Comparison of ENCODE assay signal across 20 cellular contexts in genomic region chr6:149087898-149088297, GRCh38.
A peak's percentile ranks its signal among the peaks of the same experiment; 100 is the strongest.
DNase-seq lines count a peak whose midpoint lies in the region; ATAC-seq, FAIRE-seq and TF ChIP-seq lines count a peak whose summit lies in the region.
"Had no signal": no experiment of that assay in that cellular context is flagged by ENCODE, and none has a peak within 500 bp of the region (broad histone marks: within the 10 kb centered on the region; RNA-seq: fewer than 3 reads in every experiment).

No MANE protein-coding gene starts in this region.

- no peaks in the 10 kb centered on the region for H3K27me3 Mint-ChIP-seq in activated CD4-positive, alpha-beta memory T cell treated with anti-CD3 and anti-CD28 coated beads, Interleukin-2, amount 10 ng/mL, durations not matched to agents 7 days and 5 days
- H3K27me3 Mint-ChIP-seq in activated CD4-positive, alpha-beta memory T cell treated with anti-CD3 and anti-CD28 coated beads for 36 hours, result no peaks in the 10 kb centered on the region
- H3K27me3 Mint-ChIP-seq in activated T-helper 1 cell treated with anti-CD3 and anti-CD28 coated beads, Interleukin-12 subunit alpha, Interleukin-12 subunit beta, Interleukin-2, Interleukin-4 antibody, amounts not matched to agents 30 ng/mL and 10 ng/mL and 1 ng/mL, durations not matched to agents 14 hours and 24 hours and 36 hours (ENCODE audit: insufficient read depth), result no peaks in the 10 kb centered on the region
- H3K27me3 Mint-ChIP-seq: CD4-positive, alpha-beta memory T cell had no signal

- CTCF ChIA-PET in activated CD4-positive, alpha-beta memory T cell treated with anti-CD3 and anti-CD28 coated beads, Interleukin-2, amount 10 ng/mL, durations not matched to agents 7 days and 5 days (lab: Charles Lee), result interaction anchor here (1.0 to 1.9 kb wide), 2 partner anchors 66 to 344 kb away, joined by 3 to 8 read pairs; no protein-coding TSS in a partner anchor
- CTCF ChIA-PET in activated CD4-positive, alpha-beta memory T cell treated with anti-CD3 and anti-CD28 coated beads for 36 hours (lab: Charles Lee), result interaction anchor here (0.8 kb wide), 1 partner anchor 56 kb away, joined by 3 read pairs; no protein-coding TSS in a partner anchor

- H3K4me1 Mint-ChIP-seq in activated CD4-positive, alpha-beta memory T cell treated with anti-CD3 and anti-CD28 coated beads, Interleukin-2, amount 10 ng/mL, durations not matched to agents 7 days and 5 days, result peaks cover 75% of the 10 kb centered on the region
- peaks cover 51% of the 10 kb centered on the region for H3K4me1 Mint-ChIP-seq in activated CD4-positive, alpha-beta memory T cell treated with anti-CD3 and anti-CD28 coated beads for 36 hours (ENCODE audit: low read depth)
- peaks cover 83% of the 10 kb centered on the region for H3K4me1 Mint-ChIP-seq in activated T-helper 1 cell treated with anti-CD3 and anti-CD28 coated beads, Interleukin-12 subunit alpha, Interleukin-12 subunit beta, Interleukin-2, Interleukin-4 antibody, amounts not matched to agents 30 ng/mL and 10 ng/mL and 1 ng/mL, durations not matched to agents 14 hours and 24 hours and 36 hours (ENCODE audit: low read depth)
- peaks cover 35% of the 10 kb centered on the region for H3K4me1 Mint-ChIP-seq in stimulated activated effector memory CD8-positive, alpha-beta T cell treated with anti-CD3 and anti-CD28 coated beads, Interleukin-12 subunit alpha, Interleukin-12 subunit beta, amount 100 ng/mL, for 72 hours

- no peak for FAIRE-seq in urothelium cell line (lab: Jason Lieb, UNC)
- FAIRE-seq: A204.1, GM12892, HepG2, HTR-8/SVneo had no signal

- no peak for DNase-seq in activated CD4-positive, alpha-beta memory T cell treated with anti-CD3 and anti-CD28 coated beads, Interleukin-2, amount 10 ng/mL, durations not matched to agents 7 days and 5 days
- no peak for DNase-seq in activated CD4-positive, alpha-beta memory T cell treated with anti-CD3 and anti-CD28 coated beads for 36 hours
- DNase-seq in activated T-helper 1 cell treated with anti-CD3 and anti-CD28 coated beads, Interleukin-12 subunit alpha, Interleukin-12 subunit beta, Interleukin-2, Interleukin-4 antibody, amounts not matched to agents 30 ng/mL and 10 ng/mL and 1 ng/mL, durations not matched to agents 14 hours and 24 hours and 36 hours (ENCODE audit: low spot score), result no peak
- peak; percentile 51 for DNase-seq in epithelial cell of esophagus (ENCODE audit: low read depth)
- DNase-seq in stimulated activated effector memory CD8-positive, alpha-beta T cell treated with anti-CD3 and anti-CD28 coated beads, Interleukin-12 subunit alpha, Interleukin-12 subunit beta, amount 100 ng/mL, for 72 hours (ENCODE audit: low spot score in 2 of 2), result peak in 1 of 2 donors; percentile 47
- no peak for DNase-seq in urothelium cell line (ENCODE audit: low spot score)
- no peak for DNase-seq in stimulated activated naive CD4-positive, alpha-beta T cell (lab: John Stamatoyannopoulos, UW)
- DNase-seq in GOT3 (lab: John Stamatoyannopoulos, UW), result no peak
- DNase-seq: C1 segment of cervical spinal cord; CD4-positive, alpha-beta memory T cell; DMS153; DMS79 treated with DMSO at 0.1 percent for 48 hours; GDM1; HCEC 1CT; HFFc6 had no signal

- H3K4me3 Mint-ChIP-seq in activated CD4-positive, alpha-beta memory T cell treated with anti-CD3 and anti-CD28 coated beads, Interleukin-2, amount 10 ng/mL, durations not matched to agents 7 days and 5 days, result no peak overlapping the region
- H3K4me3 Mint-ChIP-seq in activated CD4-positive, alpha-beta memory T cell treated with anti-CD3 and anti-CD28 coated beads for 36 hours, result no peak overlapping the region
- no peak overlapping the region for H3K4me3 Mint-ChIP-seq in activated T-helper 1 cell treated with anti-CD3 and anti-CD28 coated beads, Interleukin-12 subunit alpha, Interleukin-12 subunit beta, Interleukin-2, Interleukin-4 antibody, amounts not matched to agents 30 ng/mL and 10 ng/mL and 1 ng/mL, durations not matched to agents 14 hours and 24 hours and 36 hours
- no peak overlapping the region for H3K4me3 Mint-ChIP-seq in stimulated activated effector memory CD8-positive, alpha-beta T cell treated with anti-CD3 and anti-CD28 coated beads, Interleukin-12 subunit alpha, Interleukin-12 subunit beta, amount 100 ng/mL, for 72 hours
- H3K4me3 Mint-ChIP-seq: B cell; CD4-positive, alpha-beta memory T cell; HFFc6 had no signal

- peaks cover 44% of the 10 kb centered on the region for H3K36me3 Mint-ChIP-seq in activated CD4-positive, alpha-beta memory T cell treated with anti-CD3 and anti-CD28 coated beads, Interleukin-2, amount 10 ng/mL, durations not matched to agents 7 days and 5 days (ENCODE audit: low read depth)
- no peaks in the 10 kb centered on the region for H3K36me3 Mint-ChIP-seq in activated CD4-positive, alpha-beta memory T cell treated with anti-CD3 and anti-CD28 coated beads for 36 hours
- H3K36me3 Mint-ChIP-seq in activated T-helper 1 cell treated with anti-CD3 and anti-CD28 coated beads, Interleukin-12 subunit alpha, Interleukin-12 subunit beta, Interleukin-2, Interleukin-4 antibody, amounts not matched to agents 30 ng/mL and 10 ng/mL and 1 ng/mL, durations not matched to agents 14 hours and 24 hours and 36 hours (ENCODE audit: low read depth), result peaks cover 18% of the 10 kb centered on the region
- H3K36me3 Mint-ChIP-seq in stimulated activated effector memory CD8-positive, alpha-beta T cell treated with anti-CD3 and anti-CD28 coated beads, Interleukin-12 subunit alpha, Interleukin-12 subunit beta, amount 100 ng/mL, for 72 hours, result no peaks in the 10 kb centered on the region
- H3K36me3 Mint-ChIP-seq: CD4-positive, alpha-beta memory T cell had no signal

- ATAC-seq in stimulated activated effector memory CD8-positive, alpha-beta T cell treated with anti-CD3 and anti-CD28 coated beads, Interleukin-12 subunit alpha, Interleukin-12 subunit beta, amount 100 ng/mL, for 72 hours, result no peak
- ATAC-seq: HepG2 had no signal

- POLR2A ChIA-PET in activated CD4-positive, alpha-beta memory T cell treated with anti-CD3 and anti-CD28 coated beads, Interleukin-2, amount 10 ng/mL, durations not matched to agents 7 days and 5 days (lab: Charles Lee), result interaction anchor here (1.0 to 11.0 kb wide), 7 partner anchors 11 to 232 kb away, joined by 3 to 235 read pairs (median 6); partner anchors contain the start of gene TAB2
- POLR2A ChIA-PET in activated CD4-positive, alpha-beta memory T cell treated with anti-CD3 and anti-CD28 coated beads for 36 hours (lab: Charles Lee), result interaction anchor here (0.8 to 1.2 kb wide), 2 partner anchors 52 to 55 kb away, joined by 3 read pairs; no protein-coding TSS in a partner anchor

- intact Hi-C loops in activated CD4-positive, alpha-beta memory T cell treated with anti-CD3 and anti-CD28 coated beads for 36 hours (cut with micrococcal nuclease), result no loop called here
- intact Hi-C loops in activated T-helper 1 cell treated with anti-CD3 and anti-CD28 coated beads, Interleukin-12 subunit alpha, Interleukin-12 subunit beta, Interleukin-2, Interleukin-4 antibody, amounts not matched to agents 30 ng/mL and 10 ng/mL and 1 ng/mL, durations not matched to agents 14 hours and 24 hours and 36 hours (cut with micrococcal nuclease), result no loop called here

- no peak overlapping the region for H3K4me3 ChIP-seq in epithelial cell of esophagus (ENCODE audit: low read length)

- TF ChIP-seq CTCF in epithelial cell of esophagus (IDR thresholded peaks at IDR 0.05; ENCODE audit: insufficient read depth, low read depth, low read length, missing control alignments), result no peak

- peak overlapping the region; percentile 19 for H3K27ac Mint-ChIP-seq in activated CD4-positive, alpha-beta memory T cell treated with anti-CD3 and anti-CD28 coated beads, Interleukin-2, amount 10 ng/mL, durations not matched to agents 7 days and 5 days
- no peak overlapping the region for H3K27ac Mint-ChIP-seq in activated CD4-positive, alpha-beta memory T cell treated with anti-CD3 and anti-CD28 coated beads for 36 hours
- peak overlapping the region; percentile 51 for H3K27ac Mint-ChIP-seq in activated T-helper 1 cell treated with anti-CD3 and anti-CD28 coated beads, Interleukin-12 subunit alpha, Interleukin-12 subunit beta, Interleukin-2, Interleukin-4 antibody, amounts not matched to agents 30 ng/mL and 10 ng/mL and 1 ng/mL, durations not matched to agents 14 hours and 24 hours and 36 hours
- H3K27ac Mint-ChIP-seq in stimulated activated effector memory CD8-positive, alpha-beta T cell treated with anti-CD3 and anti-CD28 coated beads, Interleukin-12 subunit alpha, Interleukin-12 subunit beta, amount 100 ng/mL, for 72 hours, result peak overlapping the region; percentile 1
- H3K27ac Mint-ChIP-seq: B cell, HFFc6 had no signal

- H3K9me3 Mint-ChIP-seq in activated CD4-positive, alpha-beta memory T cell treated with anti-CD3 and anti-CD28 coated beads, Interleukin-2, amount 10 ng/mL, durations not matched to agents 7 days and 5 days, result no peaks in the 10 kb centered on the region
- H3K9me3 Mint-ChIP-seq in activated CD4-positive, alpha-beta memory T cell treated with anti-CD3 and anti-CD28 coated beads for 36 hours, result no peaks in the 10 kb centered on the region
- peaks cover 5% of the 10 kb centered on the region for H3K9me3 Mint-ChIP-seq in activated T-helper 1 cell treated with anti-CD3 and anti-CD28 coated beads, Interleukin-12 subunit alpha, Interleukin-12 subunit beta, Interleukin-2, Interleukin-4 antibody, amounts not matched to agents 30 ng/mL and 10 ng/mL and 1 ng/mL, durations not matched to agents 14 hours and 24 hours and 36 hours
- no peaks in the 10 kb centered on the region for H3K9me3 Mint-ChIP-seq in stimulated activated effector memory CD8-positive, alpha-beta T cell treated with anti-CD3 and anti-CD28 coated beads, Interleukin-12 subunit alpha, Interleukin-12 subunit beta, amount 100 ng/mL, for 72 hours
- H3K9me3 Mint-ChIP-seq: CD4-positive, alpha-beta memory T cell; HFFc6 had no signal
